ENCODE assay signal across 9 cellular contexts in genomic region chrY:2841471-2841893, GRCh38.
DNase-seq lines count a peak whose midpoint lies in the region; ATAC-seq and FAIRE-seq lines count a peak whose summit lies in the region.
"Had no signal": no experiment of that assay in that cellular context is flagged by ENCODE, and none has a peak within 500 bp of the region (broad histone marks: within the 10 kb centered on the region; RNA-seq: fewer than 3 reads in every experiment).

TSS of gene RPS4Y1 (plus strand) at chrY:2841602. CDS start at chrY:2841625, 23 bp downstream.

- peak; percentile 92 for FAIRE-seq in islet of Langerhans (lab: Jason Lieb, UNC)
- FAIRE-seq: A204.1 had no signal

- H3K36me3 Mint-ChIP-seq in stimulated activated effector memory CD8-positive, alpha-beta T cell treated with anti-CD3 and anti-CD28 coated beads, Interleukin-12 subunit alpha, Interleukin-12 subunit beta, amount 100 ng/mL, for 72 hours, result peaks cover 49% of the 10 kb centered on the region

- H3K27ac Mint-ChIP-seq in stimulated activated effector memory CD8-positive, alpha-beta T cell treated with anti-CD3 and anti-CD28 coated beads, Interleukin-12 subunit alpha, Interleukin-12 subunit beta, amount 100 ng/mL, for 72 hours, result peak within 1 kb of the TSS; percentile 92

- H3K4me3 Mint-ChIP-seq in stimulated activated effector memory CD8-positive, alpha-beta T cell treated with anti-CD3 and anti-CD28 coated beads, Interleukin-12 subunit alpha, Interleukin-12 subunit beta, amount 100 ng/mL, for 72 hours, result peak within 1 kb of the TSS; percentile 77

- peak; percentile 88 for ATAC-seq in stimulated activated effector memory CD8-positive, alpha-beta T cell treated with anti-CD3 and anti-CD28 coated beads, Interleukin-12 subunit alpha, Interleukin-12 subunit beta, amount 100 ng/mL, for 72 hours
- ATAC-seq in HG03521 (IDR thresholded peaks at IDR 0.05; ENCODE audit: unreplicated experiment), result no peak
- no peak for ATAC-seq in HG03378 (IDR thresholded peaks at IDR 0.05; ENCODE audit: unreplicated experiment)

- H3K9me3 Mint-ChIP-seq in stimulated activated effector memory CD8-positive, alpha-beta T cell treated with anti-CD3 and anti-CD28 coated beads, Interleukin-12 subunit alpha, Interleukin-12 subunit beta, amount 100 ng/mL, for 72 hours, result no peaks in the 10 kb centered on the region

- peak; percentile 21 for DNase-seq in NCI-H1092 treated with DMSO at 0.1 percent for 48 hours (lab: John Stamatoyannopoulos, UW)
- DNase-seq in NCI-H1092 (lab: John Stamatoyannopoulos, UW), result no peak
- DNase-seq in NCI-H2107 treated with DMSO at 0.1 percent for 48 hours (lab: John Stamatoyannopoulos, UW; ENCODE audit: unreplicated experiment), result peak; percentile 12
- peak; percentile 51 for DNase-seq in activated naive CD4-positive, alpha-beta T cell treated with Interleukin-2 at 50 U/mL for 16 hours
- DNase-seq in stimulated activated effector memory CD8-positive, alpha-beta T cell treated with anti-CD3 and anti-CD28 coated beads, Interleukin-12 subunit alpha, Interleukin-12 subunit beta, amount 100 ng/mL, for 72 hours (ENCODE audit: low spot score in 2 of 2), result peak; percentile 2 to 84

- peaks cover 28% of the 10 kb centered on the region for H3K4me1 Mint-ChIP-seq in stimulated activated effector memory CD8-positive, alpha-beta T cell treated with anti-CD3 and anti-CD28 coated beads, Interleukin-12 subunit alpha, Interleukin-12 subunit beta, amount 100 ng/mL, for 72 hours
